12 cellular contexts compared by ENCODE assay signal in the genomic region with DNA sequence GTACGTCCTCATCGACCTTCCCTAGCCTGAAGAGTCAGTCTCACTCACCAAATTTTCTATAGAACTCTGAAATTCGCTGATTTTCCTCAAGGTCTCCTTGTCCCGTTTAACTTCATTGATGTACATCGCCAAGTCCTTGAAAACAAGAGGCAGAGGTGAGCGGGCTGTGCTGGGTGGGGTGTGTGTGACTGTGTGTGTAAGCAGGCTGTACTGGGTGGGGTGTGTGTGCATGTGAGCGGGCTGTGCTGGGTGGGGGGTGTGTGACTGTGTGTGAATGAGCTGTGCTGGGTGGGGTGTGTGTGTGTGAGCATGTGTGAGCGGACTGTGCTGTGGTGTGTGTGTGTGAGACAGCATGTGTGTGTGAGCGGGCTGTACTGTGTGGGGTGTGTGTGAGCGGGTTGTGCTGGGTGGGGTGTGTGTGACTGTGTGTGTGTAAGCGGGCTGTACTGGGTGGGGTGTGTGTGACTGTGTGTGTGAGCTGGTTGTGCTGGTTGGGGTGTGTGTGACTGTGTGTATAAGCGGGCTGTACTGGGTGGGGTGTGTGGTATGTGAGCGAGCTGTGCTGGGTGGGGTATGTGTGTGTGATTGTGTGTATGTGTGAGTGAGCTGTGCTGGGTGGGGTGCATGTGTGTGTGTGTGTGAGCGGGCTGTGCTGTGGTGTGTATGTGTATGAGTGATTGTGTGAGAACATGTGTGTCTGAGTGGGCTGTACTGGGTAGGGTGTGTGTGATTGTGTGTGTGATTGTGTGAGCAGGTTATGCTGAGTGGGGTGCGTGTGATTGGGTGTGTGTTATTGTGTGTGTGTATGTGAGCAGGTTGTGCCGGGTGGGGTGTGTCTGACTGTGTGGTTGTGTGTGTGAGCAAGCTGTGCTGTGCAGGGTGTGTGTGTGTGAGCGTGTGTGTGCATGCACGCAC. TPM values are rescaled to one million over a fixed set of nuclear protein-coding genes. Genes with fewer than 3 reads are reported as not detected.
DNase-seq lines count a peak whose midpoint lies in the region; ATAC-seq, FAIRE-seq and TF ChIP-seq lines count a peak whose summit lies in the region.
"Had no signal": no experiment of that assay in that cellular context is flagged by ENCODE, and none has a peak within 500 bp of the region (broad histone marks: within the 10 kb centered on the region; RNA-seq: fewer than 3 reads in every experiment).

No MANE protein-coding gene starts in this region.

- ATAC-seq in WTC11: no peak
- ATAC-seq in stimulated activated effector memory CD8-positive, alpha-beta T cell treated with anti-CD3 and anti-CD28 coated beads, Interleukin-12 subunit alpha, Interleukin-12 subunit beta, amount 100 ng/mL, for 72 hours: peak; percentile 6

- peak; percentile 50 for FAIRE-seq in GM12892 (lab: Jason Lieb, UNC)

- H3K4me1 Mint-ChIP-seq in WTC11 (no peaks in the 10 kb centered on the region), endothelial cell (ENCODE audit: unreplicated experiment) (peaks cover 5% of the 10 kb centered on the region)
- H3K4me1 Mint-ChIP-seq in stimulated activated effector memory CD8-positive, alpha-beta T cell treated with anti-CD3 and anti-CD28 coated beads, Interleukin-12 subunit alpha, Interleukin-12 subunit beta, amount 100 ng/mL, for 72 hours: peaks cover 7% of the 10 kb centered on the region

- CTCF ChIA-PET in WTC11 (lab: Charles Lee): no interaction called here

- H3K36me3 Mint-ChIP-seq in WTC11 (peaks cover 8% of the 10 kb centered on the region; the same call in 1 of the 2 replicates), endothelial cell (ENCODE audit: low read depth, unreplicated experiment) (peaks cover 18% of the 10 kb centered on the region)
- H3K36me3 Mint-ChIP-seq in stimulated activated effector memory CD8-positive, alpha-beta T cell treated with anti-CD3 and anti-CD28 coated beads, Interleukin-12 subunit alpha, Interleukin-12 subunit beta, amount 100 ng/mL, for 72 hours: no peaks in the 10 kb centered on the region

- H3K27me3 Mint-ChIP-seq in WTC11 (ENCODE audit: low read depth) (no peaks in the 10 kb centered on the region), endothelial cell (ENCODE audit: unreplicated experiment) (peaks cover 21% of the 10 kb centered on the region)

- TF ChIP-seq POLR2A in GM12892 (IDR thresholded peaks at IDR 0.05; ENCODE audit: low read depth, low read length): no peak

- H3K27ac Mint-ChIP-seq in WTC11 (peak overlapping the region; percentile 20), endothelial cell (ENCODE audit: unreplicated experiment) (no peak overlapping the region)
- H3K27ac Mint-ChIP-seq in stimulated activated effector memory CD8-positive, alpha-beta T cell treated with anti-CD3 and anti-CD28 coated beads, Interleukin-12 subunit alpha, Interleukin-12 subunit beta, amount 100 ng/mL, for 72 hours: no peak overlapping the region

- H3K9me3 Mint-ChIP-seq in WTC11 (no peaks in the 10 kb centered on the region), endothelial cell (ENCODE audit: unreplicated experiment) (no peaks in the 10 kb centered on the region)
- H3K9me3 Mint-ChIP-seq in stimulated activated effector memory CD8-positive, alpha-beta T cell treated with anti-CD3 and anti-CD28 coated beads, Interleukin-12 subunit alpha, Interleukin-12 subunit beta, amount 100 ng/mL, for 72 hours: no peaks in the 10 kb centered on the region
- H3K9me3 Mint-ChIP-seq: H9 had no signal

- no peak for DNase-seq in GM12892 (ENCODE audit: insufficient read length)
- no peak for DNase-seq in WTC11 (ENCODE audit: low spot score)
- no peak for DNase-seq in endothelial cell (ENCODE audit: low spot score)
- no peak for DNase-seq in stimulated activated effector memory CD8-positive, alpha-beta T cell treated with anti-CD3 and anti-CD28 coated beads, Interleukin-12 subunit alpha, Interleukin-12 subunit beta, amount 100 ng/mL, for 72 hours (ENCODE audit: low spot score in 2 of 2)
- no peak for DNase-seq in kidney tubule cell (ENCODE audit: low spot score)
- no peak for DNase-seq in NCI-H1436 treated with DMSO at 0.1 percent for 48 hours (lab: John Stamatoyannopoulos, UW)
- DNase-seq in NCI-H2171 treated with DMSO at 0.1 percent for 48 hours (lab: John Stamatoyannopoulos, UW): no peak
- DNase-seq: DMS 273 treated with DMSO at 0.1 percent for 48 hours, GF-D8, NCI-H2171, NCI-H446 treated with DMSO at 0.1 percent for 48 hours had no signal

- TF ChIP-seq CTCF in WTC11 (IDR thresholded peaks at IDR 0.05) (no peak), endothelial cell (IDR thresholded peaks at IDR 0.05; ENCODE audit: unreplicated experiment) (no peak)

- POLR2A ChIA-PET in WTC11 (lab: Charles Lee): no interaction called here

- H3K4me3 Mint-ChIP-seq in WTC11 (no peak overlapping the region), endothelial cell (ENCODE audit: unreplicated experiment) (peak overlapping the region; percentile 84)
- no peak overlapping the region for H3K4me3 Mint-ChIP-seq in stimulated activated effector memory CD8-positive, alpha-beta T cell treated with anti-CD3 and anti-CD28 coated beads, Interleukin-12 subunit alpha, Interleukin-12 subunit beta, amount 100 ng/mL, for 72 hours
- H3K4me3 Mint-ChIP-seq: H9 had no signal

TF ChIP-seq in WTC11, 78 proteins besides CTCF, POLR2A, EP300 and RAD21:
- TF ChIP-seq, protein P1, sequence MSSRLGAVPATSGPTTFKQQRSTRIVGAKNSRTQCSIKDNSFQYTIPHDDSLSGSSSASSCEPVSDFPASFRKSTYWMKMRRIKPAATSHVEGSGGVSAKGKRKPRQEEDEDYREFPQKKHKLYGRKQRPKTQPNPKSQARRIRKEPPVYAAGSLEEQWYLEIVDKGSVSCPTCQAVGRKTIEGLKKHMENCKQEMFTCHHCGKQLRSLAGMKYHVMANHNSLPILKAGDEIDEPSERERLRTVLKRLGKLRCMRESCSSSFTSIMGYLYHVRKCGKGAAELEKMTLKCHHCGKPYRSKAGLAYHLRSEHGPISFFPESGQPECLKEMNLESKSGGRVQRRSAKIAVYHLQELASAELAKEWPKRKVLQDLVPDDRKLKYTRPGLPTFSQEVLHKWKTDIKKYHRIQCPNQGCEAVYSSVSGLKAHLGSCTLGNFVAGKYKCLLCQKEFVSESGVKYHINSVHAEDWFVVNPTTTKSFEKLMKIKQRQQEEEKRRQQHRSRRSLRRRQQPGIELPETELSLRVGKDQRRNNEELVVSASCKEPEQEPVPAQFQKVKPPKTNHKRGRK (CRISPR knock-in tag; IDR thresholded peaks at IDR 0.05; ENCODE audit: borderline replicate concordance): no peak
- TF ChIP-seq, protein P2, sequence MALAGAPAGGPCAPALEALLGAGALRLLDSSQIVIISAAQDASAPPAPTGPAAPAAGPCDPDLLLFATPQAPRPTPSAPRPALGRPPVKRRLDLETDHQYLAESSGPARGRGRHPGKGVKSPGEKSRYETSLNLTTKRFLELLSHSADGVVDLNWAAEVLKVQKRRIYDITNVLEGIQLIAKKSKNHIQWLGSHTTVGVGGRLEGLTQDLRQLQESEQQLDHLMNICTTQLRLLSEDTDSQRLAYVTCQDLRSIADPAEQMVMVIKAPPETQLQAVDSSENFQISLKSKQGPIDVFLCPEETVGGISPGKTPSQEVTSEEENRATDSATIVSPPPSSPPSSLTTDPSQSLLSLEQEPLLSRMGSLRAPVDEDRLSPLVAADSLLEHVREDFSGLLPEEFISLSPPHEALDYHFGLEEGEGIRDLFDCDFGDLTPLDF (CRISPR knock-in tag; IDR thresholded peaks at IDR 0.05): no peak

RNA-seq across cellular contexts. Expression of a gene that starts 53.8 kb away (rescaled TPM):
- not detected for polyA plus RNA-seq in GM12892 (2012; ENCODE audit: missing spikeins)
- total RNA-seq in WTC11 (2021) (8.5 to 15.2 TPM (median 13.7 TPM) in 3 replicates), endothelial cell (ENCODE audit: unreplicated experiment) (5.0 TPM)
